Comparison of ENCODE assay signal across 8 cellular contexts in the genomic region with DNA sequence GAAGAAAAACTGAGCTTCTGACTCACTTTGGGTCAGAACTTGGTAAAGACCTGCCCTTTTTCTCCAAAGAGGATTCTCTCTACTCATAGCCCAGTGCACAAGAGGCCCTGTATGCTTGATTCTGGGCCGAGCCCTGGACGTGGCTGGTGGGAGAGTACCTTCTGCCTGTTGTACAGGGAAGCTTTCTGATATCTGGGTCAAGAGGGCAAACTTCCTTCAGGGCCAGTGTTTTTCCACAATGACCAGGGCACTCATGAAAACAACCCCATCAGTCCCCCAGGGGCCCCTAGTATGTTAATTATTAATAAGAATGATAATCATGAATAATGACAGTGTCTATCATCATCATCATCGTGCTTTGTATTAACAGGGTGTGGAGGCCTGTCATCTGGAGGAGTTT.
"Had no signal": no experiment of that assay in that cellular context is flagged by ENCODE, and none has a peak within 500 bp of the region (broad histone marks: within the 10 kb centered on the region; RNA-seq: fewer than 3 reads in every experiment).

No MANE protein-coding gene starts in this region.

- H3K27ac ChIP-seq: HL-60 had no signal

- ATAC-seq: GM23338, K562 had no signal

- H3K4me3 ChIP-seq: GM23338, K562 had no signal

- H3K4me2 ChIP-seq: GM23338 had no signal

- FAIRE-seq: H1, H54, K562 had no signal

- DNase-seq: HCEC 1CT, IMR-90, KG1 had no signal

- H2AFZ ChIP-seq: GM23338 had no signal
